ENCODE assay signal across 8 cellular contexts in the genomic region with DNA sequence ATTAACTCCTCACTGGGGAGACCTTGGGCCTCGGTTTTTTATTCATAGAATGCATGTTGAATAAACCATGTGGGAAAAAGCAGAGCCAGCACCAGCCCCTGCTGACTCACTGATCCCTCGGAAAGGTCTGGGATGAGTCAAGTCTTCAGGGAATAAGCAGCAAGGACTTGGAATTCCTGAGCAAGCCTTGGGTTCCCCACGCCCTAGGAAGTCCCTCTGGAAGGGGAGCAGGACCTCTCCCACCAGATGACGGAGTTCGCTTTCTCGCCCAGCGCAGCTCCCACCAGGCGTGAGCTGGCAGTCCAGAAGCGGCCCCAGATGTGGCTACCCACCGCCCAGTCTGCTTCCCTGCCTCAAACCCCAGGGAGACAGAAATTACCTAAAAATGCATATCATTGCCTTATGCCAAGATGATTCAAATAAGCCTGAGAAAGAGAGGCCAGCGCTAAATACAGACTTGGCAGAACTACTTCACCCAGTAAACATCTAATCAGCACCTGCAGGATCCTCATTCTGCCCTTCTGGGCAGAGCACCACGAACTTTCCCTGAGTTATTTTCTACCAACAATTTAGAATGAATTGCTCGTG. TPM values are rescaled to one million over a fixed set of nuclear protein-coding genes. Genes with fewer than 3 reads are reported as not detected.
DNase-seq lines count a peak whose midpoint lies in the region; ATAC-seq and TF ChIP-seq lines count a peak whose summit lies in the region.

No MANE protein-coding gene starts in this region.

- no peaks in the 10 kb centered on the region for H4K20me1 ChIP-seq in hepatocyte (ENCODE audit: insufficient read depth, poor library complexity, severe bottlenecking)

- H2AFZ ChIP-seq in hepatocyte = no peak overlapping the region

- H3K36me3 ChIP-seq in adipocyte (ENCODE audit: control insufficient read depth, insufficient read depth, low read length, severe bottlenecking) (peaks cover 10% of the 10 kb centered on the region), hepatocyte (replicated peaks; ENCODE audit: insufficient read depth, low read depth) (no peaks in the 10 kb centered on the region)

- H3K9me2 ChIP-seq in hepatocyte (replicated peaks; ENCODE audit: insufficient read depth) = no peaks in the 10 kb centered on the region

- peak; percentile 26 for ATAC-seq in GM19351 (IDR thresholded peaks at IDR 0.05; ENCODE audit: unreplicated experiment)
- ATAC-seq in HG03457 (IDR thresholded peaks at IDR 0.05; ENCODE audit: unreplicated experiment) = peak; percentile 4

- H3K4me1 ChIP-seq in adipocyte (ENCODE audit: control insufficient read depth, insufficient read depth, low read length) (peaks cover 36% of the 10 kb centered on the region), hepatocyte (ENCODE audit: insufficient read depth) (no peaks in the 10 kb centered on the region)

- H3K9ac ChIP-seq in adipocyte (ENCODE audit: low read length) = peak overlapping the region; percentile 76

- peak overlapping the region; percentile 18 for H3K4me2 ChIP-seq in hepatocyte

- H3K27me3 ChIP-seq in adipocyte (replicated peaks; ENCODE audit: control insufficient read depth, insufficient read depth, low read length) = no peaks in the 10 kb centered on the region
- no peaks in the 10 kb centered on the region for H3K27me3 ChIP-seq in hepatocyte

- peak overlapping the region; percentile 86 for H3K27ac ChIP-seq in hepatocyte
- H3K27ac ChIP-seq in substantia nigra (ENCODE audit: low read depth, low read length, poor library complexity, severe bottlenecking) = peak overlapping the region; percentile 44

- no peak for TF ChIP-seq CTCF in hepatocyte (IDR thresholded peaks at IDR 0.05; ENCODE audit: poor library complexity)

- H3K79me2 ChIP-seq in hepatocyte = no peaks in the 10 kb centered on the region

- 69% methylated on average over 13 of the region's 13 CpGs for WGBS in hepatocyte (ENCODE audit: low lambda C conversion rate, missing lambda C conversion rate)

- H3K9me3 ChIP-seq in adipocyte (ENCODE audit: control insufficient read depth, low read length) = no peaks in the 10 kb centered on the region
- no peaks in the 10 kb centered on the region for H3K9me3 ChIP-seq in hepatocyte (ENCODE audit: low read depth)

- DNase-seq in adipocyte (ENCODE audit: low read depth) (peak; percentile 95), hepatocyte (ENCODE audit: low spot score) (peak; percentile 68), substantia nigra (lab: John Stamatoyannopoulos, UW) (peak in 1 of 49 donors; percentile 39), NCI-H1092 treated with DMSO at 0.1 percent for 48 hours (lab: John Stamatoyannopoulos, UW) (no peak), retina (no peak), NCI-H146 treated with DMSO at 0.1 percent for 48 hours (lab: John Stamatoyannopoulos, UW; ENCODE audit: unreplicated experiment) (no peak)

- H3K4me3 ChIP-seq in adipocyte (ENCODE audit: low read length) (peak overlapping the region; percentile 40), hepatocyte (no peak overlapping the region)

RNA-seq across cellular contexts. Expression of a gene that starts 45.5 kb away (rescaled TPM):
- total RNA-seq in hepatocyte = 37.6 and 37.9 TPM in 2 replicates
- 28.4 and 30.2 TPM in 2 replicates for polyA plus RNA-seq in hepatocyte

RNA-seq across cellular contexts. Expression of a gene that starts 45.6 kb away (rescaled TPM):
- total RNA-seq in hepatocyte = 23.0 and 25.3 TPM in 2 replicates
- polyA plus RNA-seq in hepatocyte = 18.7 and 21.6 TPM in 2 replicates

Comparison
In these comparisons a context has a peak if more than half of its experiments do, and no peak if none do; other contexts are left out.
1. DNase-seq: peak in adipocyte (single experiment) and hepatocyte (single experiment); none in NCI-H1092 treated with DMSO at 0.1 percent for 48 hours (single experiment), retina (single experiment) and NCI-H146 treated with DMSO at 0.1 percent for 48 hours (single experiment).